ENCODE assay signal across 28 cellular contexts in genomic region chr20:6657904-6658303, GRCh38.
"Had no signal": no experiment of that assay in that cellular context is flagged by ENCODE, and none has a peak within 500 bp of the region (broad histone marks: within the 10 kb centered on the region; RNA-seq: fewer than 3 reads in every experiment).

No MANE protein-coding gene starts in this region.

- H3K4me1 ChIP-seq: neural progenitor cell, parathyroid adenoma, psoas muscle, tibial nerve had no signal

- FAIRE-seq: urothelium cell line had no signal

- H2AFZ ChIP-seq: neural progenitor cell, parathyroid adenoma had no signal

- H3K27ac ChIP-seq: neural progenitor cell, ovary, parathyroid adenoma, psoas muscle, skin epidermis, spleen, thoracic aorta, thyroid gland, tibial nerve, upper lobe of left lung, vagina had no signal

- H3K79me2 ChIP-seq: parathyroid adenoma had no signal

- ATAC-seq: natural killer cell; psoas muscle; right cardiac atrium; sciatic nerve; stimulated activated memory B cell treated with anti-CD40 and anti-IgM and Interleukin-4, amounts not matched to agents 10 μg/mL and 1 μg/mL and 100 μg/mL, for 72 hours; stimulated activated naive CD8-positive, alpha-beta T cell treated with anti-CD3 and anti-CD28 coated beads, Interleukin-15, amount 100 ng/mL, for 72 hours; stimulated activated naive CD8-positive, alpha-beta T cell treated with anti-CD3 and anti-CD28 coated beads, Interleukin-15, Interleukin-2, amounts not matched to agents 100 U/mL and 50 U/mL, for 24 hours had no signal

- H3K27me3 ChIP-seq: neural progenitor cell, ovary, spleen, thyroid gland, tibial nerve, upper lobe of left lung, vagina had no signal

- H3K4me3 ChIP-seq: neural progenitor cell, ovary, psoas muscle, skin epidermis, smooth muscle cell, spleen, thoracic aorta, thyroid gland, tibial nerve, upper lobe of left lung, vagina had no signal

- H3K9me3 ChIP-seq: psoas muscle, thoracic aorta, thyroid gland, tibial nerve, upper lobe of left lung, vagina had no signal

- H3K4me2 ChIP-seq: neural progenitor cell, smooth muscle cell had no signal

- H3K36me3 ChIP-seq: neural progenitor cell, ovary, spleen, thoracic aorta, thyroid gland, tibial nerve, upper lobe of left lung, vagina had no signal

- DNase-seq: natural killer cell; occipital lobe; ovary; posterior cingulate gyrus; psoas muscle; right cardiac atrium; spleen; stimulated activated CD4-positive, alpha-beta T cell treated with anti-CD3 and anti-CD28 coated beads, Interleukin-12 subunit alpha, Interleukin-12 subunit beta, amount 100 ng/mL, for 4 hours; stimulated activated CD4-positive, alpha-beta T cell treated with anti-CD3 and anti-CD28 coated beads, Interleukin-1b, Interleukin-23, amount 100 ng/mL, for 48 hours; stimulated activated CD4-positive, alpha-beta T cell treated with anti-CD3 and anti-CD28 coated beads, Interleukin-4, amount 100 ng/mL, for 1 hour; stimulated activated CD4-positive, alpha-beta T cell treated with anti-CD3 and anti-CD28 coated beads, Interleukin-4, amount 100 ng/mL, for 4 hours; stimulated activated CD8-positive, alpha-beta memory T cell treated with anti-CD3 and anti-CD28 coated beads, Interleukin-4, amount 100 ng/mL, for 48 hours; stimulated activated naive CD4-positive, alpha-beta T cell; stimulated activated naive CD8-positive, alpha-beta T cell treated with anti-CD3 and anti-CD28 coated beads, Interleukin-15, amount 100 ng/mL, for 72 hours; stimulated activated naive CD8-positive, alpha-beta T cell treated with anti-CD3 and anti-CD28 coated beads, Interleukin-15, Interleukin-2, amounts not matched to agents 100 U/mL and 50 U/mL, for 24 hours; thyroid gland; trophoblast cell; upper lobe of left lung had no signal

- H3K9ac ChIP-seq: neural progenitor cell, parathyroid adenoma had no signal
